In the genomic region with DNA sequence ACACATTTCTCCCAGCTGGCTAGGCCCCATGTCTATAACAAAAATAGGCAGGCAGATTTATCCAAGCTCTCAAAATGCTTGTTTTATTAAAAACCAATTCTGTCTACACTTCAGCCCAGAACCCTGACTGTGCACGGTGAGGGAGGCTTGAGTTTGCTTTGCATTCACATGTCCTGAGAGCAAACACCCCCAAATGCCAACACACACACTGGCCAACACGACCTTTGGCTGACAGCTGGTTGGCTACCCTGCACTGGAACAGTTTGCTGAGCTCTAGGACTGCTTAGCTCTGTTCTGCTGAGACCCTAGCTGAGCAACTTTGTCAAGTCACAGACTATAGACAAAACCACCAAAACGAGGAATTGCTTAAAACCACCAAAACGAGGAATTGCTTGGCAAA, we compare ENCODE assay signal across 1 cellular context.
TF ChIP-seq lines count a peak whose summit lies in the region.

No MANE protein-coding gene starts in this region.

TF ChIP-seq in HepG2, 621 proteins besides CTCF, POLR2A, EP300 and RAD21 (continued from another document):
- TF ChIP-seq, protein P1, sequence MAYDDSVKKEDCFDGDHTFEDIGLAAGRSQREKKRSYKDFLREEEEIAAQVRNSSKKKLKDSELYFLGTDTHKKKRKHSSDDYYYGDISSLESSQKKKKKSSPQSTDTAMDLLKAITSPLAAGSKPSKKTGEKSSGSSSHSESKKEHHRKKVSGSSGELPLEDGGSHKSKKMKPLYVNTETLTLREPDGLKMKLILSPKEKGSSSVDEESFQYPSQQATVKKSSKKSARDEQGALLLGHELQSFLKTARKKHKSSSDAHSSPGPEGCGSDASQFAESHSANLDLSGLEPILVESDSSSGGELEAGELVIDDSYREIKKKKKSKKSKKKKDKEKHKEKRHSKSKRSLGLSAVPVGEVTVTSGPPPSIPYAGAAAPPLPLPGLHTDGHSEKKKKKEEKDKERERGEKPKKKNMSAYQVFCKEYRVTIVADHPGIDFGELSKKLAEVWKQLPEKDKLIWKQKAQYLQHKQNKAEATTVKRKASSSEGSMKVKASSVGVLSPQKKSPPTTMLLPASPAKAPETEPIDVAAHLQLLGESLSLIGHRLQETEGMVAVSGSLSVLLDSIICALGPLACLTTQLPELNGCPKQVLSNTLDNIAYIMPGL (CRISPR knock-in tag; IDR thresholded peaks at IDR 0.05; ENCODE audit: borderline replicate concordance in 1 of 2, low read depth in 1 of 2), result no peak
- TF ChIP-seq, protein P2, sequence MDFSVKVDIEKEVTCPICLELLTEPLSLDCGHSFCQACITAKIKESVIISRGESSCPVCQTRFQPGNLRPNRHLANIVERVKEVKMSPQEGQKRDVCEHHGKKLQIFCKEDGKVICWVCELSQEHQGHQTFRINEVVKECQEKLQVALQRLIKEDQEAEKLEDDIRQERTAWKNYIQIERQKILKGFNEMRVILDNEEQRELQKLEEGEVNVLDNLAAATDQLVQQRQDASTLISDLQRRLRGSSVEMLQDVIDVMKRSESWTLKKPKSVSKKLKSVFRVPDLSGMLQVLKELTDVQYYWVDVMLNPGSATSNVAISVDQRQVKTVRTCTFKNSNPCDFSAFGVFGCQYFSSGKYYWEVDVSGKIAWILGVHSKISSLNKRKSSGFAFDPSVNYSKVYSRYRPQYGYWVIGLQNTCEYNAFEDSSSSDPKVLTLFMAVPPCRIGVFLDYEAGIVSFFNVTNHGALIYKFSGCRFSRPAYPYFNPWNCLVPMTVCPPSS (IDR thresholded peaks at IDR 0.05), result no peak
- no peak for TF ChIP-seq HHEX (CRISPR knock-in tag; IDR thresholded peaks at IDR 0.05)
- no peak for TF ChIP-seq ZNF460 (CRISPR knock-in tag; IDR thresholded peaks at IDR 0.05; ENCODE audit: borderline replicate concordance)
- no peak for TF ChIP-seq ZNF556 (CRISPR knock-in tag; IDR thresholded peaks at IDR 0.05; ENCODE audit: borderline replicate concordance)
- no peak for TF ChIP-seq FOXP1 (IDR thresholded peaks at IDR 0.05)
- TF ChIP-seq FOXP1 (CRISPR knock-in tag; IDR thresholded peaks at IDR 0.05), result peak; percentile 45; the same call in 1 of the 2 replicates
- TF ChIP-seq ZBTB8A (CRISPR knock-in tag; IDR thresholded peaks at IDR 0.05; ENCODE audit: borderline replicate concordance, low read depth), result no peak
- TF ChIP-seq ZNF101 (CRISPR knock-in tag; IDR thresholded peaks at IDR 0.05; ENCODE audit: borderline replicate concordance, low read depth), result no peak
- TF ChIP-seq, protein P3, sequence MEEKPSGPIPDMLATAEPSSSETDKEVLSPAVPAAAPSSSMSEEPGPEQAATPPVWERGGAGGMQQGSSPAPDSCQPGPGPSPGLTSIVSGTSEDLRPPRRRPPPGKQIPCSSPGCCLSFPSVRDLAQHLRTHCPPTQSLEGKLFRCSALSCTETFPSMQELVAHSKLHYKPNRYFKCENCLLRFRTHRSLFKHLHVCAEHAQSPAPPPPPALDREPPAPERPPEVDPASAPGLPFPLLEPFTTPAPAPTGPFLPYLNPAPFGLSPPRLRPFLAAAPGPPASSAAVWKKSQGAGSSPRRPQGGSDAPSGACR (CRISPR knock-in tag; IDR thresholded peaks at IDR 0.05), result no peak
- peak; percentile 74 for TF ChIP-seq HDAC1 (CRISPR knock-in tag; IDR thresholded peaks at IDR 0.05)
- no peak for TF ChIP-seq KLF6 (CRISPR knock-in tag; IDR thresholded peaks at IDR 0.05)
- no peak for TF ChIP-seq ZNF883 (CRISPR knock-in tag; IDR thresholded peaks at IDR 0.05; ENCODE audit: not compliant biosample characterization)
- 0 out of 2 replicates have a peak, but pooled peaks have one; percentile 33 for TF ChIP-seq NFYB (CRISPR knock-in tag; IDR thresholded peaks at IDR 0.05)
- no peak for TF ChIP-seq CREM (IDR thresholded peaks at IDR 0.05)
- TF ChIP-seq CREM (CRISPR knock-in tag; IDR thresholded peaks at IDR 0.05), result no peak
